Comparison of ENCODE assay signal across 25 cellular contexts in the genomic region with DNA sequence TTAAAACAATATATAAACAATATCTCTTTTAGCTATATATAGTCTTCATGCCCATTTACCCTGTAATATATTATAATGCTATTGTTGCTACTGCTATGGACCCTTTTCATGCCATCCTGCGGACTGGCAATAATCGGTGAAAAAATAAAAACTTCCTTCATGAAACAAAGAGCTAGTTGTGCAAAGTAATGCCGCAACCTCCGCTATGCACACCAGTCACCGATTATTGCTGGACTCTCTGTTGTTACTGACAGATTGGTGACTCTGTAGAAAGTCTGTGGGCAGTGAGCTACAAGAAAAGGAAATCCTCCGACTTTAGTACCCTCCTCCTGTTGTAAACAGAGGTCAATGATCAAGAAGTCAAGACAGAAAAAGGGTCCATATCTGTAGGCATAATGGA.
"Had no signal": no experiment of that assay in that cellular context is flagged by ENCODE, and none has a peak within 500 bp of the region (broad histone marks: within the 10 kb centered on the region; RNA-seq: fewer than 3 reads in every experiment).

No MANE protein-coding gene starts in this region.

- H3K27me3 ChIP-seq: foreskin keratinocyte, hepatocyte, left lung, neutrophil, pancreas, transverse colon had no signal

- H3K4me2 ChIP-seq: hepatocyte had no signal

- H3K27me3 Mint-ChIP-seq: activated naive CD4-positive, alpha-beta T cell treated with anti-CD3 and anti-CD28 coated beads, Interleukin-2, amount 50 U/mL, for 24 hours; naive thymus-derived CD8-positive, alpha-beta T cell; stimulated activated naive CD8-positive, alpha-beta T cell treated with anti-CD3 and anti-CD28 coated beads, Interleukin-15, amount 100 ng/mL, for 72 hours had no signal

- H3K27ac Mint-ChIP-seq: stimulated activated naive CD8-positive, alpha-beta T cell treated with anti-CD3 and anti-CD28 coated beads, Interleukin-15, amount 100 ng/mL, for 72 hours had no signal

- H3K36me3 ChIP-seq: neutrophil had no signal

- ATAC-seq: activated T-cell treated with anti-CD3 and anti-CD28 coated beads, Interleukin-2, amount 50 U/mL, for 4 hours; foreskin keratinocyte; left lung; naive thymus-derived CD8-positive, alpha-beta T cell; pancreas; right cardiac atrium; stimulated activated naive CD8-positive, alpha-beta T cell treated with anti-CD3 and anti-CD28 coated beads, Interleukin-15, amount 100 ng/mL, for 72 hours had no signal

- H3K4me1 ChIP-seq: foreskin keratinocyte, left lung, pancreas, transverse colon had no signal

- FAIRE-seq: pancreas, urothelium cell line had no signal

- H3K4me3 ChIP-seq: hepatocyte, left lung, lung, pancreas, transverse colon had no signal

- H3K27ac ChIP-seq: foreskin keratinocyte, hepatocyte, left lung, neutrophil, pancreas, transverse colon, VCaP had no signal

- DNase-seq: activated CD4-positive, alpha-beta T cell treated with anti-CD3 and anti-CD28 coated beads, Interleukin-2, amount 50 U/mL, for 4 hours; activated CD4-positive, CD25-positive, alpha-beta regulatory T cell treated with anti-CD3 and anti-CD28 coated beads, Interleukin-2, amount 50 U/mL, for 72 hours; activated CD8-positive, alpha-beta memory T cell treated with anti-CD3 and anti-CD28 coated beads, Interleukin-2, amount 50 U/mL, for 48 hours; activated effector memory CD4-positive, alpha-beta T cell treated with anti-CD3 and anti-CD28 coated beads, Interleukin-2, amount 50 U/mL, for 16 hours; activated T-cell treated with anti-CD3 and anti-CD28 coated beads, Interleukin-2, amount 50 U/mL, for 4 hours; central memory CD4-positive, alpha-beta T cell; dermis blood vessel endothelial cell; effector CD8-positive, alpha-beta T cell; foreskin keratinocyte; glutamatergic neuron; immature natural killer cell; left lung; naive thymus-derived CD8-positive, alpha-beta T cell; pancreas; right cardiac atrium; stimulated activated CD4-positive, alpha-beta T cell treated with anti-CD3 and anti-CD28 coated beads, Interleukin-12 subunit alpha, Interleukin-12 subunit beta, amount 100 ng/mL, for 4 hours; stimulated activated CD4-positive, alpha-beta T cell treated with anti-CD3 and anti-CD28 coated beads, Interleukin-4, amount 100 ng/mL, for 4 hours; stimulated activated naive CD8-positive, alpha-beta T cell treated with anti-CD3 and anti-CD28 coated beads, Interleukin-15, amount 100 ng/mL, for 72 hours; transverse colon had no signal

- H3K9me3 Mint-ChIP-seq: activated naive CD4-positive, alpha-beta T cell treated with anti-CD3 and anti-CD28 coated beads, Interleukin-2, amount 50 U/mL, for 24 hours; activated T-cell treated with anti-CD3 and anti-CD28 coated beads, Interleukin-2, amount 50 U/mL, for 4 hours; immature natural killer cell; naive thymus-derived CD8-positive, alpha-beta T cell; stimulated activated naive CD8-positive, alpha-beta T cell treated with anti-CD3 and anti-CD28 coated beads, Interleukin-15, amount 100 ng/mL, for 72 hours had no signal

- H3K4me3 Mint-ChIP-seq: activated naive CD4-positive, alpha-beta T cell treated with anti-CD3 and anti-CD28 coated beads, Interleukin-2, amount 50 U/mL, for 24 hours; activated T-cell treated with anti-CD3 and anti-CD28 coated beads, Interleukin-2, amount 50 U/mL, for 4 hours; naive thymus-derived CD8-positive, alpha-beta T cell; stimulated activated naive CD8-positive, alpha-beta T cell treated with anti-CD3 and anti-CD28 coated beads, Interleukin-15, amount 100 ng/mL, for 72 hours had no signal

- H3K9me3 ChIP-seq: left lung, neutrophil, pancreas, transverse colon had no signal
